In genomic region chr22:27264184-27264583, GRCh38 we compare ENCODE assay signal across 22 cellular contexts.
"Had no signal": no experiment of that assay in that cellular context is flagged by ENCODE, and none has a peak within 500 bp of the region (broad histone marks: within the 10 kb centered on the region; RNA-seq: fewer than 3 reads in every experiment).

No MANE protein-coding gene starts in this region.

- H3K9ac ChIP-seq: KMS-11 had no signal

- H3K4me2 ChIP-seq: KMS-11 had no signal

- H3K27ac ChIP-seq: KMS-11, SJSA1, SK-N-MC had no signal

- DNase-seq: IMR-90, Kasumi-1, MM.1S, NCI-H1092 treated with DMSO at 0.1 percent for 48 hours, NCI-H1436, NCI-H187, NCI-H2029, NCI-H2081 treated with DMSO at 0.1 percent for 48 hours, NCI-H2171, NCI-H226, NCI-H446, NCI-H510A, NCI-H524 treated with DMSO at 0.1 percent for 48 hours, NCI-H69, NCI-H774, Right ventricle myocardium superior, RPMI8226, SIG-M5 had no signal

- H3K36me3 ChIP-seq: SJSA1 had no signal

- H3K4me1 ChIP-seq: SJSA1 had no signal

- H3K4me3 ChIP-seq: SJSA1, SK-N-MC had no signal

- H3K27me3 ChIP-seq: SJSA1 had no signal

- H3K9me3 ChIP-seq: SJSA1 had no signal

- FAIRE-seq: RCC 7860 had no signal
